Comparison of ENCODE assay signal across 1 cellular context in the genomic region with DNA sequence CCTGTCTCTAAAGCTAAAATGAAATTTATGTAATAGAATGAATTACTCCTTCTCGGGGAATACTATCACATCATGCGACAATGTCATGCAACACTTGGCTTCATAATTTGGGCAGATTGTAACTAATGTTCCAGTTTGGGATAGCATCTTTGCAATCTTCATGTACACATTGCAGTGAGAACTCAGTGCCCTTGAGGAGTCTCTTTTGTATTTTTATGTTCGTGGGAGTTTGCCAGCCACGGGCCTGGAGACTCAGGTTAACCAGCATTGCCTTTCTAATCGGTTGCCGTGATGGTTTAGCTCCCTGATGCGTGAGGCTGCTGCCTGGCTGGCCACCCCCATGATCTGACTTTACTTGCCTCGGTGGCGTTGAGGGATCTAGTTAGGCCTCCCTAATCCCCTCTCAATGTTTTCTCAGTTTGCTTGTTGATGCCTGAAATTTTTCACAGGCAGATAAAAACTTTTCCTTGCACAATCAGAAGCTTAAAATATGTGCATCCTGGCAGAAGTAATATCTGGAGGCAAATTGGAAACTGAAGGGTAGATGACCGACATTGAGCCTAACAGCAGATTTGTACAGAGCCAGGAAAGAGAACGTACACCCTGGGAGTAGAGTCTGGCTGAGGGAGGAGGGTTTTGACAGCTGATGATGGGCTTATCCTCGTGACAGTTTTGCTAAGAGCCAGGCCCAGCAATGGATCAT.
TF ChIP-seq lines count a peak whose summit lies in the region.

No MANE protein-coding gene starts in this region.

TF ChIP-seq in IMR-90, 13 proteins besides CTCF, POLR2A, EP300 and RAD21:
- TF ChIP-seq NFE2L2 (IDR thresholded peaks at IDR 0.05; ENCODE audit: low read depth, low read length) (no peak), RCOR1 (IDR thresholded peaks at IDR 0.05; ENCODE audit: insufficient replicate concordance, low read length) (no peak), BHLHE40 (IDR thresholded peaks at IDR 0.05; ENCODE audit: low read depth, low read length) (no peak), CHD1 (IDR thresholded peaks at IDR 0.05; ENCODE audit: low read depth, low read length) (no peak), MXI1 (IDR thresholded peaks at IDR 0.05; ENCODE audit: borderline replicate concordance, low read depth, low read length) (no peak), SMC3 (IDR thresholded peaks at IDR 0.05; ENCODE audit: low read depth, low read length) (no peak), MAZ (IDR thresholded peaks at IDR 0.05; ENCODE audit: borderline replicate concordance, low read depth, low read length) (no peak), RFX5 (IDR thresholded peaks at IDR 0.05; ENCODE audit: low read depth, low read length) (no peak), MAFK (IDR thresholded peaks at IDR 0.05; ENCODE audit: low read depth, low read length) (no peak)
- TF ChIP-seq, protein P1, sequence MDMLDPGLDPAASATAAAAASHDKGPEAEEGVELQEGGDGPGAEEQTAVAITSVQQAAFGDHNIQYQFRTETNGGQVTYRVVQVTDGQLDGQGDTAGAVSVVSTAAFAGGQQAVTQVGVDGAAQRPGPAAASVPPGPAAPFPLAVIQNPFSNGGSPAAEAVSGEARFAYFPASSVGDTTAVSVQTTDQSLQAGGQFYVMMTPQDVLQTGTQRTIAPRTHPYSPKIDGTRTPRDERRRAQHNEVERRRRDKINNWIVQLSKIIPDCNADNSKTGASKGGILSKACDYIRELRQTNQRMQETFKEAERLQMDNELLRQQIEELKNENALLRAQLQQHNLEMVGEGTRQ (IDR thresholded peaks at IDR 0.05; ENCODE audit: low read depth, low read length) = no peak
